17 cellular contexts compared by ENCODE assay signal in the genomic region with DNA sequence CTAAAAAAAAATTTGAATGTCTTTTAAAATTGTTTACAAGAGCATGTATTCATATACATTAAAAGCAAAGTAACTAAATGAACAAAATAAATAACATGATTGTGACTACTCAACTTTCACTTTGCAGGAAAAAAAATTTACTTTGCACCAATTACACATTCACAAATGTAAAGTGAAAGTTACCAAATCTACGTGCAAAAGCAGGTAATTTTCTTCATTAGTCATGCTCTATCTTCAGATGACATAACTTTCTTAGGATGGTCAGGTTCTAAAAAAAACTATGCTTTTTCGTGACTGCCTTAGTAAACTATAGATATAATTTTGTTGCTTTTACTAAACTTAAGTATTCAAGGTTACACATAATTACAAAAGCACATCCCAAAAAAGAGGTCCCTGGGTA.
"Had no signal": no experiment of that assay in that cellular context is flagged by ENCODE, and none has a peak within 500 bp of the region (broad histone marks: within the 10 kb centered on the region; RNA-seq: fewer than 3 reads in every experiment).

No MANE protein-coding gene starts in this region.

- H3K27me3 ChIP-seq: spleen, suprapubic skin had no signal

- H3K9me3 Mint-ChIP-seq: activated CD4-positive, alpha-beta T cell treated with anti-CD3 and anti-CD28 coated beads, Interleukin-2, amount 10 ng/mL, durations not matched to agents 7 days and 5 days; activated T-cell treated with anti-CD3 and anti-CD28 coated beads, Interleukin-2, amount 50 U/mL, for 72 hours; nephron progenitor cell; stimulated activated naive CD8-positive, alpha-beta T cell treated with anti-CD3 and anti-CD28 coated beads, Interleukin-15, Interleukin-2, amounts not matched to agents 100 ng/mL and 50 ng/mL, for 24 hours had no signal

- H3K27ac ChIP-seq: coronary artery, spleen, suprapubic skin had no signal

- H3K4me1 ChIP-seq: suprapubic skin had no signal

- ATAC-seq: activated T-cell treated with anti-CD3 and anti-CD28 coated beads, Interleukin-2, amount 50 U/mL, for 72 hours; sciatic nerve had no signal

- H3K9me3 ChIP-seq: spleen, suprapubic skin had no signal

- H3K4me3 ChIP-seq: coronary artery, spleen, suprapubic skin had no signal

- H3K27ac Mint-ChIP-seq: activated CD4-positive, alpha-beta T cell treated with anti-CD3 and anti-CD28 coated beads, Interleukin-2, amount 10 ng/mL, durations not matched to agents 7 days and 5 days; activated naive CD8-positive, alpha-beta T cell; activated T-cell treated with anti-CD3 and anti-CD28 coated beads, Interleukin-2, amount 50 U/mL, for 72 hours; nephron progenitor cell; stimulated activated naive CD8-positive, alpha-beta T cell treated with anti-CD3 and anti-CD28 coated beads, Interleukin-15, Interleukin-2, amounts not matched to agents 100 ng/mL and 50 ng/mL, for 24 hours had no signal

- H3K4me3 Mint-ChIP-seq: activated CD4-positive, alpha-beta T cell treated with anti-CD3 and anti-CD28 coated beads, Interleukin-2, amount 10 ng/mL, durations not matched to agents 7 days and 5 days; activated naive CD8-positive, alpha-beta T cell; activated T-cell treated with anti-CD3 and anti-CD28 coated beads, Interleukin-2, amount 50 U/mL, for 72 hours; nephron progenitor cell; stimulated activated naive CD8-positive, alpha-beta T cell treated with anti-CD3 and anti-CD28 coated beads, Interleukin-15, Interleukin-2, amounts not matched to agents 100 ng/mL and 50 ng/mL, for 24 hours had no signal

- H3K4me1 Mint-ChIP-seq: activated CD4-positive, alpha-beta T cell treated with anti-CD3 and anti-CD28 coated beads, Interleukin-2, amount 10 ng/mL, durations not matched to agents 7 days and 5 days; nephron progenitor cell had no signal

- DNase-seq: activated CD4-positive, alpha-beta T cell treated with anti-CD3 and anti-CD28 coated beads, Interleukin-2, amount 10 ng/mL, durations not matched to agents 7 days and 5 days; activated CD4-positive, CD25-positive, alpha-beta regulatory T cell; activated CD8-positive, alpha-beta memory T cell treated with anti-CD3 and anti-CD28 coated beads, Interleukin-2, amount 50 U/mL, for 48 hours; activated gamma-delta T cell treated with Interleukin-2 at 50 U/mL for 16 hours; activated T-cell treated with anti-CD3 and anti-CD28 coated beads, Interleukin-2, amount 50 U/mL, for 72 hours; amniotic stem cell; caudate nucleus; foreskin melanocyte; head of caudate nucleus; nephron progenitor cell; spleen; trophoblast cell had no signal

- H3K27me3 Mint-ChIP-seq: activated CD4-positive, alpha-beta T cell treated with anti-CD3 and anti-CD28 coated beads, Interleukin-2, amount 10 ng/mL, durations not matched to agents 7 days and 5 days; activated naive CD8-positive, alpha-beta T cell; stimulated activated naive CD8-positive, alpha-beta T cell treated with anti-CD3 and anti-CD28 coated beads, Interleukin-15, Interleukin-2, amounts not matched to agents 100 ng/mL and 50 ng/mL, for 24 hours had no signal
